Comparison of ENCODE assay signal across 8 cellular contexts in the genomic region with DNA sequence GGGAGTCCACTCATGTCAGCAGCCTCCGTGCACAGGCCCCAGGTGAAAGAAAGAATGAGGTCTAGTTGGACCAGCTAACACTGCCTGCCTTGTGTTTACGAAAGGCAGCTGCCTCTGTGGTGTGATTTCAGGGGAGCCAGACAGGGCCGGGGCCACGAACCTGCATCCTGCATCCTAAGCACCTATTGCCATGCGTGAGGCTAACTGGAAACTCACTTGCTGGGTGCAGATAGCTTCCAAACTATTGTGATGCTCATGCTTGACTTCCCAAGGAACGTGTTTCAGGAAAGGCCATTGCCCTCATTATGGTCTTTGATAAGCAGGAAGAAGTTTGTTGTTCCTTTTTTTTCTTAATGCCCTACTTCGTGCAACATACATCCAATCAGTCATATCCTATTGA. TPM values are rescaled to one million over a fixed set of nuclear protein-coding genes. Genes with fewer than 3 reads are reported as not detected.
DNase-seq lines count a peak whose midpoint lies in the region; ATAC-seq and TF ChIP-seq lines count a peak whose summit lies in the region.

No MANE protein-coding gene starts in this region.

- peaks cover 50% of the 10 kb centered on the region for H3K4me1 Mint-ChIP-seq in activated naive CD8-positive, alpha-beta T cell treated with anti-CD3 and anti-CD28 coated beads for 36 hours

- DNase-seq in activated gamma-delta T cell treated with Interleukin-2 at 50 U/mL for 16 hours: peak; percentile 12
- DNase-seq in activated gamma-delta T cell (lab: John Stamatoyannopoulos, UW): no peak
- peak; percentile 14 for DNase-seq in activated naive CD8-positive, alpha-beta T cell treated with anti-CD3 and anti-CD28 coated beads for 36 hours
- DNase-seq in uterus: no peak
- DNase-seq in A673 (ENCODE audit: low spot score): no peak
- no peak for DNase-seq in Right ventricle myocardium inferior (ENCODE audit: missing footprints)

- CTCF ChIA-PET in A673 (lab: Charles Lee): no interaction called here

- intact Hi-C loops in uterus (cut with DNase I; ENCODE audit: low total_unique reads): loop anchor here (10.0 kb wide), 2 partner anchors 58 to 192 kb away; no protein-coding TSS in a partner anchor
- intact Hi-C loops in A673 (cut with micrococcal nuclease; ENCODE audit: unreplicated experiment): no loop called here
- intact Hi-C loops in Right ventricle myocardium inferior (cut with DNase I): no loop called here

- peaks cover 40% of the 10 kb centered on the region for H3K36me3 Mint-ChIP-seq in activated naive CD8-positive, alpha-beta T cell treated with anti-CD3 and anti-CD28 coated beads for 36 hours

- no peaks in the 10 kb centered on the region for H3K27me3 Mint-ChIP-seq in activated naive CD8-positive, alpha-beta T cell treated with anti-CD3 and anti-CD28 coated beads for 36 hours

- H3K36me3 ChIP-seq in mucosa of stomach (ENCODE audit: control insufficient read depth, insufficient read depth, low read length) (no peaks in the 10 kb centered on the region), uterus (no peaks in the 10 kb centered on the region), A673 (ENCODE audit: insufficient read depth, low read length, poor library complexity, severe bottlenecking) (no peaks in the 10 kb centered on the region)

- ATAC-seq in HG02588 (IDR thresholded peaks at IDR 0.05; ENCODE audit: unreplicated experiment) (no peak), Right ventricle myocardium inferior (no peak)

- BruUV-seq in A673 (replicated peaks; lab: Mats Ljungman, UMichigan): no TSS peak

- H3K27ac ChIP-seq in uterus (peak overlapping the region; percentile 18 to 99), A673 (ENCODE audit: low read depth, low read length, poor library complexity, severe bottlenecking) (no peak overlapping the region)

- no peak for TF ChIP-seq POLR2A in uterus (IDR thresholded peaks at IDR 0.05)

- no peaks in the 10 kb centered on the region for H3K9me3 Mint-ChIP-seq in activated naive CD8-positive, alpha-beta T cell treated with anti-CD3 and anti-CD28 coated beads for 36 hours

- H3K27me3 ChIP-seq in mucosa of stomach (ENCODE audit: control insufficient read depth, insufficient read depth, low read length) (no peaks in the 10 kb centered on the region), uterus (no peaks in the 10 kb centered on the region), A673 (replicated peaks; ENCODE audit: insufficient read depth, low read depth, low read length, poor library complexity) (no peaks in the 10 kb centered on the region)

- H3K4me3 ChIP-seq in mucosa of stomach (ENCODE audit: low read length) (no peak overlapping the region), uterus (no peak overlapping the region), A673 (ENCODE audit: low read depth, low read length, poor library complexity, severe bottlenecking) (no peak overlapping the region)

- peak overlapping the region; percentile 98 for H3K4me3 Mint-ChIP-seq in activated naive CD8-positive, alpha-beta T cell treated with anti-CD3 and anti-CD28 coated beads for 36 hours

- POLR2A ChIA-PET in A673 (lab: Charles Lee; ENCODE audit: low non-redundant PET): no interaction called here

- no peaks in the 10 kb centered on the region for H3K9me3 ChIP-seq in mucosa of stomach (ENCODE audit: control insufficient read depth, low read length)
- no peaks in the 10 kb centered on the region for H3K9me3 ChIP-seq in uterus
- no peaks in the 10 kb centered on the region for H3K9me3 ChIP-seq in A673 (ENCODE audit: low read depth, low read length, poor library complexity, severe bottlenecking)

- peak overlapping the region; percentile 38 for H3K9ac ChIP-seq in mucosa of stomach (ENCODE audit: low read length)

- H3K27ac Mint-ChIP-seq in activated naive CD8-positive, alpha-beta T cell treated with anti-CD3 and anti-CD28 coated beads for 36 hours: peak overlapping the region; percentile 100

- TF ChIP-seq CTCF in uterus (IDR thresholded peaks at IDR 0.05) (no peak), A673 (conservative IDR thresholded peaks at IDR 0.05; ENCODE audit: low read depth, low read length) (no peak)

- peaks cover 28% of the 10 kb centered on the region for H3K4me1 ChIP-seq in mucosa of stomach (ENCODE audit: control insufficient read depth, insufficient read depth, low read length)
- peaks cover 6 to 15% of the 10 kb centered on the region in 2 donors for H3K4me1 ChIP-seq in uterus
- H3K4me1 ChIP-seq in A673 (ENCODE audit: insufficient read depth, low read length, poor library complexity, severe bottlenecking): peaks cover under 1% of the 10 kb centered on the region

RNA-seq across cellular contexts. Expression of a gene that starts 2.3 kb away (rescaled TPM):
- 10 to 100 TPM; 49.1 to 61.4 TPM for total RNA-seq in activated naive CD8-positive, alpha-beta T cell treated with anti-CD3 and anti-CD28 coated beads for 36 hours
- 10 to 100 TPM in 3 of 4 donors, 1 to 10 TPM in 1; 7.9 to 45.7 (median 35.7) TPM for total RNA-seq in uterus
- 27.5 and 28.2 TPM in 2 replicates for total RNA-seq in A673 (2021)
- 34.0 TPM for total RNA-seq in Right ventricle myocardium inferior

Comparison
In these comparisons a context has a peak if more than half of its experiments do, and no peak if none do; other contexts are left out.
1. DNase-seq: peak in activated gamma-delta T cell treated with Interleukin-2 at 50 U/mL for 16 hours (single experiment) and activated naive CD8-positive, alpha-beta T cell treated with anti-CD3 and anti-CD28 coated beads for 36 hours (single experiment); none in activated gamma-delta T cell (single experiment), uterus (0 of 2), A673 (single experiment) and Right ventricle myocardium inferior (single experiment).